8 cellular contexts compared by ENCODE assay signal in the genomic region with DNA sequence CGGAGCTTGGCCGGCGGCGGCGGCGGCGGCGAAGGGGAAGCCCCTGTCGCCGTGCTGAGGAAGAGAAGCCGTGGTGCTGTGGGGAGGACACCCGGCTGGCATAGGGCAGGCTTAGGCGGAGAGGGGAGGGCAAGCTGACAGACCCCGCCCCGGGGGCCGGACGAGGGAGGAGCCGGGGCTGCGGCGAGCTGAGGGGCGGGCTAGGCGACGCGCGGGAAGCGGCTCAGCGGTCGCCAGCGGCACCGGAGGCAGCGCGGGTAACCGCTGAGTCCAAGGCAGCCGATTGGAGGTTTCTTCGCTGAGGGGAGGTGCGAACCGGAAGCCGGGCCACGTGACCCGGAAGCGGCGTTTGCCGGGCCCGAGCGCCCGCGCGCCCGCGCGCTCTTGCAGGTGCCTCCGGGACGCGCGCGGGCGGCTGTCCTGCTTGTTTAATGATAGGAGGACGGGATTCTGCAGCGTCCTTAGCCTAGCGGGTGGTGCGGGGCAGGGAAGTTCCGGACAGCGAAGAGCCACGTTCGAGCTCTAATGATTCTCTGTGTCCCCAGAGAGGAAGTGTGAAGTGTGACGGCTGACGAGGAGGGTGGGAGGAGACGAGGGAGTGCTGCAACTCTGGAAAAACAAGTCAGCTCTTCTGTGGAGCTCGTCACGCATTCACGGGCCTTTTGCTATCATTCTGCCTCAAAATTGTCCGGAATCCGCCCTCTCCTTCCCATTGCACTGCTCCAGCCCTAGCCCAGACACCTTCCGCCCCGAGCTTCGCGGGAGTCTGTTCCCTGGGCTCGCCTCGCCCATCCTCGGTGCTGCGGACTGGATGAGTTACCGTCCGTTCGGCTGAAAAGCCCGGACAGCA. TPM values are rescaled to one million over a fixed set of nuclear protein-coding genes. Genes with fewer than 3 reads are reported as not detected.
DNase-seq lines count a peak whose midpoint lies in the region; ATAC-seq and TF ChIP-seq lines count a peak whose summit lies in the region.

A gene (minus strand): TSS at position 102 of the 850 bp plus-strand sequence. CDS start 2,289 bp downstream, outside the sequence.

- no peaks in the 10 kb centered on the region for H3K36me3 ChIP-seq in naive thymus-derived CD4-positive, alpha-beta T cell (ENCODE audit: control insufficient read depth in 2 of 3, insufficient read depth in 3 of 3, low read length in 3 of 3)

- H3K4me3 ChIP-seq in LNCaP clone FGC (ENCODE audit: low read depth, low read length) = peak within 1 kb of the TSS; percentile 62
- peak within 1 kb of the TSS; percentile 72 for H3K4me3 ChIP-seq in naive thymus-derived CD4-positive, alpha-beta T cell (ENCODE audit: low read length)

- TF ChIP-seq CTCF in LNCaP clone FGC (IDR thresholded peaks at IDR 0.05; ENCODE audit: control insufficient read depth, extremely low read depth, insufficient read depth) = no peak

- CTCF ChIA-PET in naive thymus-derived CD4-positive, alpha-beta T cell (lab: Charles Lee) = interaction anchor here (0.8 kb wide), 1 partner anchor 106 kb away, joined by 6 read pairs; no protein-coding TSS in a partner anchor

- peaks cover 0 to 4% (median 0%) of the 10 kb centered on the region in 5 donors for H3K27me3 Mint-ChIP-seq in naive thymus-derived CD4-positive, alpha-beta T cell
- H3K27me3 Mint-ChIP-seq in stimulated activated memory B cell treated with anti-CD40 and anti-IgM and Interleukin-4, amounts not matched to agents 10 μg/mL and 1 μg/mL and 100 μg/mL, for 72 hours = no peaks in the 10 kb centered on the region

- H3K4me1 ChIP-seq in naive thymus-derived CD4-positive, alpha-beta T cell (ENCODE audit: control insufficient read depth in 2 of 2, insufficient read depth in 2 of 2, low read length in 2 of 2) = peaks cover 0 to 4% of the 10 kb centered on the region in 2 donors

- intact Hi-C loops in naive thymus-derived CD4-positive, alpha-beta T cell (cut with micrococcal nuclease) = loop anchor here (1.0 to 10.0 kb wide), 19 partner anchors 38 to 1090 kb away; a partner anchor contains a TSS

- H3K27me3 ChIP-seq in naive thymus-derived CD4-positive, alpha-beta T cell (ENCODE audit: control insufficient read depth in 2 of 2, insufficient read depth in 2 of 2, low read length in 2 of 2) = no peaks in the 10 kb centered on the region

- peak; percentile 97 for ATAC-seq in naive thymus-derived CD4-positive, alpha-beta T cell
- ATAC-seq in stimulated activated memory B cell treated with anti-CD40 and anti-IgM and Interleukin-4, amounts not matched to agents 10 μg/mL and 1 μg/mL and 100 μg/mL, for 72 hours = peak; percentile 99

- peaks cover 0 to 1% (median 0%) of the 10 kb centered on the region in 11 donors for H3K9me3 Mint-ChIP-seq in naive thymus-derived CD4-positive, alpha-beta T cell
- H3K9me3 Mint-ChIP-seq in stimulated activated memory B cell treated with anti-CD40 and anti-IgM and Interleukin-4, amounts not matched to agents 10 μg/mL and 1 μg/mL and 100 μg/mL, for 72 hours = no peaks in the 10 kb centered on the region

- H3K9me3 ChIP-seq in naive thymus-derived CD4-positive, alpha-beta T cell (ENCODE audit: control insufficient read depth in 2 of 3, low read length in 3 of 3) = no peaks in the 10 kb centered on the region

- peaks cover 0 to 10% (median under 1%) of the 10 kb centered on the region in 5 donors for H3K36me3 Mint-ChIP-seq in naive thymus-derived CD4-positive, alpha-beta T cell
- H3K36me3 Mint-ChIP-seq in stimulated activated memory B cell treated with anti-CD40 and anti-IgM and Interleukin-4, amounts not matched to agents 10 μg/mL and 1 μg/mL and 100 μg/mL, for 72 hours = peaks cover 16% of the 10 kb centered on the region

- peaks cover 3 to 35% (median 20%) of the 10 kb centered on the region in 7 donors for H3K4me1 Mint-ChIP-seq in naive thymus-derived CD4-positive, alpha-beta T cell
- peaks cover 22% of the 10 kb centered on the region for H3K4me1 Mint-ChIP-seq in stimulated activated memory B cell treated with anti-CD40 and anti-IgM and Interleukin-4, amounts not matched to agents 10 μg/mL and 1 μg/mL and 100 μg/mL, for 72 hours

- H3K27ac Mint-ChIP-seq in naive thymus-derived CD4-positive, alpha-beta T cell = peak within 1 kb of the TSS; percentile 96 to 99 (median 98)
- peak within 1 kb of the TSS; percentile 97 for H3K27ac Mint-ChIP-seq in stimulated activated memory B cell treated with anti-CD40 and anti-IgM and Interleukin-4, amounts not matched to agents 10 μg/mL and 1 μg/mL and 100 μg/mL, for 72 hours

- POLR2A ChIA-PET in naive thymus-derived CD4-positive, alpha-beta T cell (lab: Charles Lee) = interaction anchor here (0.7 to 2.7 kb wide), 13 partner anchors 9 to 1092 kb away, joined by 3 to 18 read pairs (median 4); a partner anchor contains a TSS

- DNase-seq in EH (ENCODE audit: low read depth) (peak; percentile 93), H4 (ENCODE audit: low spot score) (peak; percentile 88), LNCaP clone FGC (ENCODE audit: low read depth) (peak; percentile 73), RPMI8226 (peak; percentile 94), fibroblast of gingiva (ENCODE audit: low read depth) (peak; percentile 91)
- DNase-seq in activated T-helper 1 cell treated with anti-CD3 and anti-CD28 coated beads, Interleukin-2, amount 50 U/mL, for 16 hours (ENCODE audit: low read depth in 1 of 2, low spot score in 1 of 2) = peak; percentile 77 to 98
- DNase-seq in naive thymus-derived CD4-positive, alpha-beta T cell = peak; percentile 90 to 100 (median 99)

- peak within 1 kb of the TSS; percentile 88 to 99 (median 94) for H3K4me3 Mint-ChIP-seq in naive thymus-derived CD4-positive, alpha-beta T cell
- peak within 1 kb of the TSS; percentile 93 for H3K4me3 Mint-ChIP-seq in stimulated activated memory B cell treated with anti-CD40 and anti-IgM and Interleukin-4, amounts not matched to agents 10 μg/mL and 1 μg/mL and 100 μg/mL, for 72 hours

- H3K27ac ChIP-seq in naive thymus-derived CD4-positive, alpha-beta T cell (ENCODE audit: low read depth, low read length) = peak within 1 kb of the TSS; percentile 87

RNA-seq across cellular contexts. Expression of the gene that starts here (rescaled TPM):
- total RNA-seq in H4 (2014; rRNA removed; shearing (Covaris generic)) = 54.5 and 57.4 TPM in 2 replicates
- 10 to 100 TPM; 21.2 to 75.8 (median 25.4) TPM for total RNA-seq in naive thymus-derived CD4-positive, alpha-beta T cell
- polyA plus RNA-seq in naive thymus-derived CD4-positive, alpha-beta T cell = 10 to 100 TPM; 24.4 to 31.4 TPM

Comparison
In these comparisons a context has a peak if more than half of its experiments do, and no peak if none do; other contexts are left out.
1. Peak in every context shown above with its lines: DNase-seq, ATAC-seq, H3K4me3 ChIP-seq and H3K27ac ChIP-seq.